21 cellular contexts compared by ENCODE assay signal in the genomic region with DNA sequence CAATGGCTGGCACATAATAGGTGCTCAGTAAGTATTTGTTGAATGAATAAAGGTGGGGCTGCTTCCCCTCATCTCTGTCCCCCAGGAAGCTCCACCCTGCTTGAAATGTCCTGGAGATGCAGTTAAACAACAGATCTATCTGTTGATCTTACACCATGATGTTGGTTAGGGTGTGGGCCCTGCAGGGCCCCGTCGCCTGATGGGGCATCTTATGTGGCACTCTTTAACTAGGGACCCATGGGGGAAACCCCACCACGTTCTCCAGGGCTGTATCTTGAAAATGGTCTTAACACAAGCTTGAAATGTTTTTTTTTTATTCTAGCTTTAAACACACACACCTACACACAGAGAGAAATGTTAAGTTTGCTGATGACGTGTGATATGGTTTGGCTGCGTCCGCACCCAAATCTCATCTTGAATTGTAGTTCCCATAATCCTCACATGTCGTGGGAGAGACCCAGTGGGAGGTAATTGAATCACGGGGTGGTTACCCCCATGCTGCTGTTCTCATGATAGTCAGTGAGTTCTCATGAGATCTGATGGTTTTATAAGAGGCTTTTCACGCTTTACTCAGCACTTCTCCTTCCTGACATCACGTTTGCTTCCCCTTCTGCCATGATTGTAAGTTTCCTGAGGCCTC.
"Had no signal": no experiment of that assay in that cellular context is flagged by ENCODE, and none has a peak within 500 bp of the region (broad histone marks: within the 10 kb centered on the region; RNA-seq: fewer than 3 reads in every experiment).

No MANE protein-coding gene starts in this region.

- H3K36me3 Mint-ChIP-seq: activated naive CD4-positive, alpha-beta T cell treated with anti-CD3 and anti-CD28 coated beads, Interleukin-2, amount 50 U/mL, for 72 hours; stimulated activated naive B cell treated with anti-CD40 and anti-IgM and Interleukin-4, amounts not matched to agents 10 μg/mL and 1 μg/mL and 100 μg/mL, for 72 hours had no signal

- H3K27me3 Mint-ChIP-seq: activated CD4-positive, alpha-beta T cell treated with anti-CD3 and anti-CD28 coated beads, Interleukin-2, amount 10 ng/mL, durations not matched to agents 24 days and 14 days; stimulated activated naive B cell treated with anti-CD40 and anti-IgM and Interleukin-4, amounts not matched to agents 10 μg/mL and 1 μg/mL and 100 μg/mL, for 72 hours had no signal

- DNase-seq: activated CD4-positive, alpha-beta T cell treated with anti-CD3 and anti-CD28 coated beads, Interleukin-2, amount 10 ng/mL, durations not matched to agents 24 days and 14 days; activated CD4-positive, CD25-positive, alpha-beta regulatory T cell; activated CD8-positive, alpha-beta memory T cell treated with anti-CD3 and anti-CD28 coated beads for 24 hours; activated CD8-positive, alpha-beta memory T cell treated with anti-CD3 and anti-CD28 coated beads, Interleukin-2, amount 50 U/mL, for 48 hours; activated effector memory CD4-positive, alpha-beta T cell treated with anti-CD3 and anti-CD28 coated beads, Interleukin-2, amount 50 U/mL, for 16 hours; activated T-cell treated with anti-CD3 and anti-CD28 coated beads, Interleukin-2, amount 50 U/mL, for 48 hours; amniotic stem cell; erythroblast; foreskin melanocyte; lower lobe of right lung; right cardiac atrium; stimulated activated CD4-positive, alpha-beta T cell treated with anti-CD3 and anti-CD28 coated beads, Interleukin-2, amount 100 ng/mL, for 48 hours; stimulated activated naive B cell treated with anti-CD40 and anti-IgM and Interleukin-4, amounts not matched to agents 10 μg/mL and 1 μg/mL and 100 μg/mL, for 72 hours; T-helper 9 cell; upper lobe of left lung had no signal

- H3K9me3 ChIP-seq: lower lobe of right lung, prostate gland, thoracic aorta, upper lobe of left lung had no signal

- H3K27me3 ChIP-seq: upper lobe of left lung had no signal

- H3K27ac ChIP-seq: dorsolateral prefrontal cortex, lower lobe of right lung, prostate gland, SK-N-MC, skin epidermis, thoracic aorta, upper lobe of left lung had no signal

- H3K36me3 ChIP-seq: lower lobe of right lung, prostate gland, thoracic aorta, upper lobe of left lung had no signal

- H3K4me1 ChIP-seq: lower lobe of right lung, prostate gland, upper lobe of left lung had no signal

- ATAC-seq: activated naive CD4-positive, alpha-beta T cell treated with anti-CD3 and anti-CD28 coated beads, Interleukin-2, amount 50 U/mL, for 72 hours; lower lobe of right lung; right cardiac atrium; stimulated activated naive B cell treated with anti-CD40 and anti-IgM and Interleukin-4, amounts not matched to agents 10 μg/mL and 1 μg/mL and 100 μg/mL, for 72 hours had no signal

- H3K9me3 Mint-ChIP-seq: activated CD4-positive, alpha-beta T cell treated with anti-CD3 and anti-CD28 coated beads, Interleukin-2, amount 10 ng/mL, durations not matched to agents 24 days and 14 days; activated naive CD4-positive, alpha-beta T cell treated with anti-CD3 and anti-CD28 coated beads, Interleukin-2, amount 50 U/mL, for 72 hours had no signal

- H3K27ac Mint-ChIP-seq: activated CD4-positive, alpha-beta T cell treated with anti-CD3 and anti-CD28 coated beads, Interleukin-2, amount 10 ng/mL, durations not matched to agents 24 days and 14 days; stimulated activated naive B cell treated with anti-CD40 and anti-IgM and Interleukin-4, amounts not matched to agents 10 μg/mL and 1 μg/mL and 100 μg/mL, for 72 hours had no signal

- H3K4me3 ChIP-seq: dorsolateral prefrontal cortex, lower lobe of right lung, prostate gland, SK-N-MC, skin epidermis, thoracic aorta, upper lobe of left lung had no signal

- H3K4me3 Mint-ChIP-seq: activated CD4-positive, alpha-beta T cell treated with anti-CD3 and anti-CD28 coated beads, Interleukin-2, amount 10 ng/mL, durations not matched to agents 24 days and 14 days; stimulated activated naive B cell treated with anti-CD40 and anti-IgM and Interleukin-4, amounts not matched to agents 10 μg/mL and 1 μg/mL and 100 μg/mL, for 72 hours had no signal
